In genomic region chr17:57467801-57468200, GRCh38 we compare ENCODE assay signal across 1 cellular context.
TF ChIP-seq lines count a peak whose summit lies in the region.

No MANE protein-coding gene starts in this region.

TF ChIP-seq in WTC11, 78 proteins besides CTCF, POLR2A, EP300 and RAD21 (continued from another document):
- TF ChIP-seq ZNF281 (CRISPR knock-in tag; IDR thresholded peaks at IDR 0.05) (no peak), ARID4B (CRISPR knock-in tag; IDR thresholded peaks at IDR 0.05; ENCODE audit: borderline replicate concordance) (no peak), CREM (CRISPR knock-in tag; IDR thresholded peaks at IDR 0.05) (no peak), JAZF1 (CRISPR knock-in tag; IDR thresholded peaks at IDR 0.05) (no peak), MXD4 (CRISPR knock-in tag; IDR thresholded peaks at IDR 0.05; ENCODE audit: borderline replicate concordance) (no peak), ZNF396 (CRISPR knock-in tag; IDR thresholded peaks at IDR 0.05; ENCODE audit: borderline replicate concordance) (no peak), ATF1 (CRISPR knock-in tag; IDR thresholded peaks at IDR 0.05) (no peak), NFATC4 (CRISPR knock-in tag; IDR thresholded peaks at IDR 0.05) (no peak), ZNF671 (CRISPR knock-in tag; IDR thresholded peaks at IDR 0.05) (no peak), ZNF138 (CRISPR knock-in tag; conservative IDR thresholded peaks at IDR 0.05) (no peak)
- TF ChIP-seq, protein P1, sequence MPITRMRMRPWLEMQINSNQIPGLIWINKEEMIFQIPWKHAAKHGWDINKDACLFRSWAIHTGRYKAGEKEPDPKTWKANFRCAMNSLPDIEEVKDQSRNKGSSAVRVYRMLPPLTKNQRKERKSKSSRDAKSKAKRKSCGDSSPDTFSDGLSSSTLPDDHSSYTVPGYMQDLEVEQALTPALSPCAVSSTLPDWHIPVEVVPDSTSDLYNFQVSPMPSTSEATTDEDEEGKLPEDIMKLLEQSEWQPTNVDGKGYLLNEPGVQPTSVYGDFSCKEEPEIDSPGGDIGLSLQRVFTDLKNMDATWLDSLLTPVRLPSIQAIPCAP (CRISPR knock-in tag; IDR thresholded peaks at IDR 0.05), result no peak
